ENCODE assay signal across 27 cellular contexts in genomic region chr15:87976552-87976951, GRCh38.
"Had no signal": no experiment of that assay in that cellular context is flagged by ENCODE, and none has a peak within 500 bp of the region (broad histone marks: within the 10 kb centered on the region; RNA-seq: fewer than 3 reads in every experiment).

No MANE protein-coding gene starts in this region.

- ATAC-seq: effector memory CD8-positive, alpha-beta T cell; esophagus mucosa; foreskin keratinocyte; gastrocnemius medialis; gastroesophageal sphincter; heart left ventricle; heart right ventricle had no signal

- FAIRE-seq: colon, endometrium, endothelial cell of umbilical vein, frontal cortex had no signal

- DNase-seq: colonic mucosa; cortex of kidney; dermis blood vessel endothelial cell; dorsolateral prefrontal cortex; effector CD4-positive, alpha-beta T cell; effector CD8-positive, alpha-beta T cell; effector memory CD4-positive, alpha-beta T cell; effector memory CD8-positive, alpha-beta T cell; endodermal cell; erythroblast; esophagus squamous epithelium; foreskin fibroblast; foreskin keratinocyte; foreskin melanocyte; gastrocnemius medialis; glutamatergic neuron; head of caudate nucleus; heart left ventricle; heart right ventricle had no signal

- H3K4me3 ChIP-seq: colonic mucosa, dorsolateral prefrontal cortex, esophagus muscularis mucosa, esophagus squamous epithelium, gastrocnemius medialis, gastroesophageal sphincter, heart left ventricle, heart right ventricle had no signal

- H3K36me3 ChIP-seq: colonic mucosa, esophagus muscularis mucosa, esophagus squamous epithelium, gastrocnemius medialis, gastroesophageal sphincter, heart left ventricle, heart right ventricle had no signal

- H3K27me3 ChIP-seq: colonic mucosa, dorsolateral prefrontal cortex, esophagus muscularis mucosa, esophagus squamous epithelium, foreskin keratinocyte, gastrocnemius medialis, gastroesophageal sphincter, heart left ventricle, heart right ventricle had no signal

- H3K27ac ChIP-seq: colonic mucosa, dorsolateral prefrontal cortex, epithelial cell of prostate, esophagus muscularis mucosa, foreskin keratinocyte, gastrocnemius medialis, gastroesophageal sphincter, heart left ventricle, heart right ventricle had no signal
